ENCODE assay signal across 9 cellular contexts in the genomic region with DNA sequence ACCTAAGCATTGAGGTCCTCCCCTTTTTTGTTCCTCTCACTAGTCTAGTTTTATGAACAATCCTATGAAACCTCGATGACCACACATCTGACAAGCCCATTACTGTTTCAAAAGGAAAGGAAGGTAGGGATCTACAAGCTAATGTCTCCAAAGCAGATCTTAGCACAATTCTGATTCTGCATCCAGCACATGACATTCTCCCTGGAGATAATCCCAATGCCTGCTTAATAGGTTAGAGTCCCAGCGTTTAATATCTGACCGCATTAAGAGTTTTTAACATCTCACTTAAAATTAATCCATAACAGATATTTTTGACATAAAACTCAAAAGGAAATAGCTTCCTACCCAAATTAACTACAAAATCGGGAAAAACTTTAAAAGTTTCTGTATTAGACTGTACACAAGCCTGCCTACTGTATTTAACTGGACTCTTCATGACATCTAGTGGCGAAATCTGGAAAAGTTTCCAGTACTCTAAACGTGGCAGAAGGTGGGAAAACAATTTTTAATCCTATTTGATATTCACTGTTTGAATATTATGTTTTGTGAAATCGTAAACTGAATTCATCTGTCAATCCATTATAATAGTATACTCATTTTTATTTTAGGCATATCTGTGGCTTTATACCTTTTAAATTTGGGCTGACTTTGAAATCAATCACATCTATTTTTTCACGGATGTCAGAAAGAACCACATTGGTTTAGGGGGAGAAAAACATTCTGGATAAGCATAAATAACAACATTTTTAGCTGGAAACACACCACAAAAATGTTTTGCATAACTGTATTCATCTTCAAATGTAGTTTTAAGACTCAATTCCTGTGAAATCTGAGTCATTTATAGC.
DNase-seq lines count a peak whose midpoint lies in the region; ATAC-seq and TF ChIP-seq lines count a peak whose summit lies in the region.
"Had no signal": no experiment of that assay in that cellular context is flagged by ENCODE, and none has a peak within 500 bp of the region (broad histone marks: within the 10 kb centered on the region; RNA-seq: fewer than 3 reads in every experiment).

No MANE protein-coding gene starts in this region.

- no peaks in the 10 kb centered on the region for H3K36me3 Mint-ChIP-seq in Calu3 (ENCODE audit: insufficient read depth, unreplicated experiment)
- H3K36me3 Mint-ChIP-seq: IgD-negative memory B cell had no signal

- peak overlapping the region; percentile 35 for H3K4me2 ChIP-seq in skeletal muscle satellite cell (ENCODE audit: low read length)

- no peaks in the 10 kb centered on the region for H3K9me3 Mint-ChIP-seq in Calu3 (ENCODE audit: low read depth, unreplicated experiment)
- H3K9me3 Mint-ChIP-seq: IgD-negative memory B cell had no signal

- H3K4me3 ChIP-seq in WI38 (ENCODE audit: low read depth, low read length) (no peak overlapping the region), left ventricle myocardium inferior (no peak overlapping the region), skeletal muscle satellite cell (ENCODE audit: low read length) (no peak overlapping the region)

- CTCF ChIA-PET in Calu3 (lab: Charles Lee): no interaction called here

- H3K27ac Mint-ChIP-seq in Calu3 (ENCODE audit: unreplicated experiment): no peak overlapping the region
- H3K27ac Mint-ChIP-seq: IgD-negative memory B cell had no signal

- DNase-seq in Calu3 (peak; percentile 40), NCI-H146 (lab: John Stamatoyannopoulos, UW) (peak; percentile 37), left ventricle myocardium inferior (no peak)
- no peak for DNase-seq in activated T-cell treated with anti-CD3 and anti-CD28 coated beads, Interleukin-2, amount 50 U/mL, for 1 hour

- TF ChIP-seq CTCF in Calu3 (IDR thresholded peaks at IDR 0.05; ENCODE audit: unreplicated experiment): peak; percentile 67
- peak; percentile 27; the same call in 1 of the 2 replicates for TF ChIP-seq CTCF in WI38 (IDR thresholded peaks at IDR 0.05; ENCODE audit: low read depth, low read length)
- TF ChIP-seq CTCF in left ventricle myocardium inferior (IDR thresholded peaks at IDR 0.05; ENCODE audit: borderline replicate concordance): peak; percentile 86

- no peaks in the 10 kb centered on the region for H3K27me3 Mint-ChIP-seq in Calu3 (ENCODE audit: unreplicated experiment)

- H3K9me3 ChIP-seq in left ventricle myocardium inferior (replicated peaks) (peaks cover 22% of the 10 kb centered on the region), skeletal muscle satellite cell (replicated peaks; ENCODE audit: low read length) (no peaks in the 10 kb centered on the region)

- peak; percentile 58 for ATAC-seq in GM21825 (IDR thresholded peaks at IDR 0.05; ENCODE audit: unreplicated experiment)
- no peak for ATAC-seq in HG03565 (IDR thresholded peaks at IDR 0.05; ENCODE audit: unreplicated experiment)

- H3K4me1 Mint-ChIP-seq in Calu3 (ENCODE audit: low read depth, unreplicated experiment): no peaks in the 10 kb centered on the region

- no peak overlapping the region for H3K9ac ChIP-seq in skeletal muscle satellite cell (ENCODE audit: low read depth, low read length)

- peak overlapping the region; percentile 76 for H3K27ac ChIP-seq in left ventricle myocardium inferior (replicated peaks)

- no TSS peak for BruUV-seq in Calu3 (replicated peaks; lab: Mats Ljungman, UMichigan)

- H3K4me1 ChIP-seq in left ventricle myocardium inferior: peaks cover 37% of the 10 kb centered on the region
- H3K4me1 ChIP-seq in skeletal muscle satellite cell (ENCODE audit: control insufficient read depth, insufficient read depth, low read length): peaks cover 3% of the 10 kb centered on the region

- H3K36me3 ChIP-seq in left ventricle myocardium inferior: no peaks in the 10 kb centered on the region
- H3K36me3 ChIP-seq in skeletal muscle satellite cell (ENCODE audit: insufficient read depth, low read length): no peaks in the 10 kb centered on the region

- intact Hi-C loops in Calu3 (cut with micrococcal nuclease; ENCODE audit: unreplicated experiment): loop anchor here (1.0 to 10.0 kb wide), 4 partner anchors 218 to 1341 kb away; no protein-coding TSS in a partner anchor
- intact Hi-C loops in left ventricle myocardium inferior (cut with micrococcal nuclease): loop anchor here (5.0 to 10.0 kb wide), 8 partner anchors 491 to 1461 kb away; no protein-coding TSS in a partner anchor

- no peak overlapping the region for H3K4me3 Mint-ChIP-seq in Calu3 (ENCODE audit: low read depth, unreplicated experiment)
- H3K4me3 Mint-ChIP-seq: IgD-negative memory B cell had no signal

- no peaks in the 10 kb centered on the region for H3K27me3 ChIP-seq in left ventricle myocardium inferior (ENCODE audit: low read depth)
- H3K27me3 ChIP-seq in skeletal muscle satellite cell (ENCODE audit: control insufficient read depth, insufficient read depth, low read length): no peaks in the 10 kb centered on the region

Comparison
In these comparisons a context has a peak if more than half of its experiments do, and no peak if none do; other contexts are left out.
1. DNase-seq: peak in Calu3 (single experiment) and NCI-H146 (single experiment); none in left ventricle myocardium inferior (single experiment) and activated T-cell treated with anti-CD3 and anti-CD28 coated beads, Interleukin-2, amount 50 U/mL, for 1 hour (single experiment).
2. CTCF ChIP-seq: peak in every context shown above with its lines; median percentile 86 in left ventricle myocardium inferior; 67 in Calu3; 27 in WI38.